Comparison of ENCODE assay signal across 26 cellular contexts in genomic region chr11:21769188-21769587, GRCh38.
"Had no signal": no experiment of that assay in that cellular context is flagged by ENCODE, and none has a peak within 500 bp of the region (broad histone marks: within the 10 kb centered on the region; RNA-seq: fewer than 3 reads in every experiment).

No MANE protein-coding gene starts in this region.

- H3K4me1 ChIP-seq: left ventricle myocardium inferior, neural progenitor cell, parathyroid adenoma, right atrium auricular region, right lobe of liver, stomach, testis, thyroid gland, transverse colon, upper lobe of left lung, vagina had no signal

- H3K4me3 ChIP-seq: left ventricle myocardium inferior, lung, neural progenitor cell, right atrium auricular region, right lobe of liver, skin epidermis, stomach, testis, thyroid gland, transverse colon, upper lobe of left lung, vagina had no signal

- H3K9ac ChIP-seq: neural progenitor cell, parathyroid adenoma had no signal

- H3K27me3 ChIP-seq: neural progenitor cell, neutrophil, right atrium auricular region, right lobe of liver, stomach, testis, thyroid gland, transverse colon, upper lobe of left lung, vagina had no signal

- H3K27ac ChIP-seq: left ventricle myocardium inferior, neural progenitor cell, neutrophil, parathyroid adenoma, right atrium auricular region, right lobe of liver, skin epidermis, stomach, testis, thyroid gland, transverse colon, upper lobe of left lung, vagina had no signal

- H3K79me2 ChIP-seq: parathyroid adenoma had no signal

- H3K4me2 ChIP-seq: neural progenitor cell had no signal

- H3K9me3 ChIP-seq: neutrophil, right lobe of liver, testis, thyroid gland, upper lobe of left lung had no signal

- DNase-seq: islet precursor cell; left ventricle myocardium inferior; mesendoderm; naive B cell; natural killer cell; nephron progenitor cell; occipital lobe; right lobe of liver; stimulated activated CD4-positive, alpha-beta T cell treated with anti-CD3 and anti-CD28 coated beads, Interleukin-12 subunit alpha, Interleukin-12 subunit beta, amount 100 ng/mL, for 4 hours; stimulated activated CD4-positive, alpha-beta T cell treated with anti-CD3 and anti-CD28 coated beads, Interleukin-15, amount 100 ng/mL, for 24 hours; stimulated activated CD4-positive, alpha-beta T cell treated with anti-CD3 and anti-CD28 coated beads, Interleukin-2, amount 100 ng/mL, for 24 hours; stimulated activated CD4-positive, alpha-beta T cell treated with anti-CD3 and anti-CD28 coated beads, Interleukin-4, amount 100 ng/mL, for 1 hour; stimulated activated naive B cell treated with anti-CD40 and anti-IgM and Interleukin-4, amounts not matched to agents 10 μg/mL and 1 μg/mL and 100 μg/mL, for 72 hours; stimulated activated naive CD8-positive, alpha-beta T cell treated with anti-CD3 and anti-CD28 coated beads, Interleukin-15, Interleukin-2, amounts not matched to agents 100 U/mL and 50 U/mL, for 24 hours; stomach; testis; thyroid gland; transverse colon; upper lobe of left lung had no signal

- H3K36me3 ChIP-seq: left ventricle myocardium inferior, neural progenitor cell, neutrophil, right atrium auricular region, right lobe of liver, stomach, thyroid gland, transverse colon, upper lobe of left lung, vagina had no signal

- ATAC-seq: natural killer cell; right lobe of liver; stimulated activated naive B cell treated with anti-CD40 and anti-IgM and Interleukin-4, amounts not matched to agents 10 μg/mL and 1 μg/mL and 100 μg/mL, for 72 hours; stimulated activated naive CD8-positive, alpha-beta T cell treated with anti-CD3 and anti-CD28 coated beads, Interleukin-15, Interleukin-2, amounts not matched to agents 100 U/mL and 50 U/mL, for 24 hours had no signal

- H2AFZ ChIP-seq: neural progenitor cell, parathyroid adenoma had no signal
